Comparison of ENCODE assay signal across 1 cellular context in genomic region chr17:40174528-40174927, GRCh38.
TF ChIP-seq lines count a peak whose summit lies in the region.

No MANE protein-coding gene starts in this region.

TF ChIP-seq in HepG2, 621 proteins besides CTCF, POLR2A, EP300 and RAD21:
- TF ChIP-seq PAF1 (CRISPR knock-in tag; IDR thresholded peaks at IDR 0.05): no peak
- no peak for TF ChIP-seq ZNF678 (CRISPR knock-in tag; IDR thresholded peaks at IDR 0.05)
- TF ChIP-seq ZNF234 (CRISPR knock-in tag; conservative IDR thresholded peaks at IDR 0.05): no peak
- TF ChIP-seq ZFP91 (CRISPR knock-in tag; IDR thresholded peaks at IDR 0.05; ENCODE audit: borderline replicate concordance): no peak
- no peak for TF ChIP-seq ZNF629 (CRISPR knock-in tag; conservative IDR thresholded peaks at IDR 0.05)
- TF ChIP-seq KDM3A (CRISPR knock-in tag; IDR thresholded peaks at IDR 0.05; ENCODE audit: low read depth): no peak
